ENCODE assay signal across 26 cellular contexts in the genomic region with DNA sequence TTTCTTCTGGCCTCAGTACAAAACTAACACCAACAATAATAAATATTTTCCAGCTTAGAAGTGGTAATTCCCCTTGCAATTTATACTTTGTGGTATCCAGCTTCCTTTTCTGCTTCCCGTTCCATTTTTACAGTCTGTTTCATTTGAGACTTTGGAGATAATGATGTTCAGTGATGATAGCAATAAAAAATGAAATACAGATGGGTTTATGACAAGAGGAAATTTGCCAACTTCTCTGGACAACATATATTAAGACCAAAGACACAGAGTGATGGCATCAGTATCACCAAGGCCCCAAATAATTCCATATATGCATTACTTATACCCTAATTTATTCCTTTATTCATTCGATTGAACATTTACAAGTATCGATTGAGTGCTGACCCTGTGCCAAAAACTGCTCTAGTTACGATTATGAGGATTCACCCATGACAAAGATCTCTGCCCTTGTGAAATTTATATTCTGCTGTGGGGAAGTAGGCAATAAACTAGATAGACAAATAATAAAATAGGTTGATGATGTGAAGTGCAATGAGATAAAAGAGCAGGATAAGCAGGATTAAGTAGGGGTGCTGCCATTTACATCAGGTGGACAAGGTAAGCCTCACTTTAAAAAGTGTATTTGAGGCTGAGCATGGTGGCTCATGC.
"Had no signal": no experiment of that assay in that cellular context is flagged by ENCODE, and none has a peak within 500 bp of the region (broad histone marks: within the 10 kb centered on the region; RNA-seq: fewer than 3 reads in every experiment).

No MANE protein-coding gene starts in this region.

- H3K4me1 ChIP-seq: colonic mucosa, gastrocnemius medialis, left lung, lower lobe of right lung had no signal

- DNase-seq: colonic mucosa; cortex of kidney; effector CD8-positive, alpha-beta T cell; effector memory CD8-positive, alpha-beta T cell; endodermal cell; erythroblast; esophagus squamous epithelium; foreskin fibroblast; foreskin melanocyte; gastrocnemius medialis; glutamatergic neuron; head of caudate nucleus; heart right ventricle; hippocampal formation; left cardiac atrium; left lung; left ventricle myocardium superior; lower lobe of right lung; mesenchymal stem cell; mucosa of descending colon; naive B cell; naive thymus-derived CD8-positive, alpha-beta T cell had no signal

- H3K9me3 Mint-ChIP-seq: dendritic cell treated with granulocyte-macrophage colony-stimulating factor and Interleukin-4, amounts not matched to agents 40 ng/mL and 50 ng/mL, for 4 days; effector memory CD8-positive, alpha-beta T cell; endodermal cell; mesothelial cell of epicardium had no signal

- H3K9me3 ChIP-seq: colonic mucosa, esophagus squamous epithelium, gastrocnemius medialis, heart right ventricle, left lung, lower lobe of right lung, mucosa of descending colon had no signal

- H3K36me3 Mint-ChIP-seq: mesothelial cell of epicardium; naive B cell; naive thymus-derived CD8-positive, alpha-beta T cell had no signal

- H3K4me3 Mint-ChIP-seq: dendritic cell treated with granulocyte-macrophage colony-stimulating factor and Interleukin-4, amounts not matched to agents 40 ng/mL and 50 ng/mL, for 4 days; effector memory CD8-positive, alpha-beta T cell; endodermal cell; mesothelial cell of epicardium; naive thymus-derived CD8-positive, alpha-beta T cell had no signal

- H3K4me3 ChIP-seq: colonic mucosa, esophagus squamous epithelium, gastrocnemius medialis, heart right ventricle, left lung, lower lobe of right lung, mucosa of descending colon had no signal

- H3K27ac Mint-ChIP-seq: dendritic cell treated with granulocyte-macrophage colony-stimulating factor and Interleukin-4, amounts not matched to agents 40 ng/mL and 50 ng/mL, for 4 days; effector memory CD8-positive, alpha-beta T cell; endodermal cell; mesothelial cell of epicardium; naive thymus-derived CD8-positive, alpha-beta T cell had no signal

- H3K27ac ChIP-seq: colonic mucosa, epithelial cell of prostate, esophagus squamous epithelium, gastrocnemius medialis, heart right ventricle, left lung, lower lobe of right lung had no signal

- H3K27me3 ChIP-seq: colonic mucosa, esophagus squamous epithelium, gastrocnemius medialis, heart right ventricle, left lung had no signal

- ATAC-seq: effector memory CD8-positive, alpha-beta T cell; esophagus mucosa; gastrocnemius medialis; heart right ventricle; left cardiac atrium; left lung; left ventricle myocardium superior; lower lobe of right lung; mucosa of descending colon; naive thymus-derived CD8-positive, alpha-beta T cell had no signal

- H3K36me3 ChIP-seq: colonic mucosa, esophagus squamous epithelium, gastrocnemius medialis, heart right ventricle, left lung, lower lobe of right lung had no signal
